14 cellular contexts compared by ENCODE assay signal in genomic region chr3:126567696-126568438, GRCh38. TPM values are rescaled to one million over a fixed set of nuclear protein-coding genes. Genes with fewer than 3 reads are reported as not detected.
DNase-seq lines count a peak whose midpoint lies in the region; ATAC-seq and TF ChIP-seq lines count a peak whose summit lies in the region.
"Had no signal": no experiment of that assay in that cellular context is flagged by ENCODE, and none has a peak within 500 bp of the region (broad histone marks: within the 10 kb centered on the region; RNA-seq: fewer than 3 reads in every experiment).

No MANE protein-coding gene starts in this region.

- in situ Hi-C loops in GM13976 (cut with MboI; ENCODE audit: low sequenced_read_pairs, unreplicated experiment), result no loop called here

- no peak overlapping the region for H3K27ac Mint-ChIP-seq in activated CD8-positive, alpha-beta T cell treated with anti-CD3 and anti-CD28 coated beads, Interleukin-2, amount 10 ng/mL, durations not matched to agents 7 days and 5 days
- no peak overlapping the region for H3K27ac Mint-ChIP-seq in naive thymus-derived CD4-positive, alpha-beta T cell
- no peak overlapping the region for H3K27ac Mint-ChIP-seq in CD8-positive, alpha-beta T cell

- H2BK5ac ChIP-seq in neuronal stem cell (ENCODE audit: low read length), result no peak overlapping the region

- H4K20me1 ChIP-seq in PC-3 (ENCODE audit: low read length), result no peaks in the 10 kb centered on the region

- no peaks in the 10 kb centered on the region for H3K9me3 ChIP-seq in PC-3 (ENCODE audit: low read length)
- peaks cover 2 to 3% of the 10 kb centered on the region in 2 donors for H3K9me3 ChIP-seq in neuronal stem cell (replicated peaks in 1 of 2; ENCODE audit: control insufficient read depth in 2 of 2, insufficient read depth in 1 of 2, low read depth in 1 of 2, low read length in 2 of 2)
- H3K9me3 ChIP-seq in naive thymus-derived CD4-positive, alpha-beta T cell (ENCODE audit: control insufficient read depth in 2 of 3, low read length in 3 of 3), result peaks cover 0 to under 1% (median 0%) of the 10 kb centered on the region in 3 experiments
- H3K9me3 ChIP-seq in CD8-positive, alpha-beta T cell (ENCODE audit: low read length), result no peaks in the 10 kb centered on the region
- H3K9me3 ChIP-seq: Caco-2 had no signal

- H2AFZ ChIP-seq in PC-3 (ENCODE audit: low read length) (no peak overlapping the region), neuronal stem cell (ENCODE audit: low read length) (no peak overlapping the region)

- H3K4me3 ChIP-seq in PC-3 (ENCODE audit: low read length) (no peak overlapping the region), fibroblast of villous mesenchyme (ENCODE audit: low read depth, low read length) (no peak overlapping the region), neuronal stem cell (ENCODE audit: low read length in 2 of 2) (no peak overlapping the region)
- no peak overlapping the region for H3K4me3 ChIP-seq in naive thymus-derived CD4-positive, alpha-beta T cell (ENCODE audit: low read length)
- H3K4me3 ChIP-seq in CD8-positive, alpha-beta T cell (ENCODE audit: low read depth, low read length), result no peak overlapping the region
- H3K4me3 ChIP-seq: GM12878 had no signal

- H3K18ac ChIP-seq in neuronal stem cell (ENCODE audit: low read length), result peak overlapping the region; percentile 5

- no peak overlapping the region for H4K8ac ChIP-seq in neuronal stem cell (ENCODE audit: low read depth, low read length)

- H3K4me2 ChIP-seq in PC-3 (ENCODE audit: low read length), result no peak overlapping the region
- no peak overlapping the region for H3K4me2 ChIP-seq in neuronal stem cell (ENCODE audit: insufficient read depth, low read length, poor library complexity, severe bottlenecking)

- no TSS peak for BruUV-seq in PC-3 (replicated peaks; lab: Mats Ljungman, UMichigan)

- H3K14ac ChIP-seq in neuronal stem cell (ENCODE audit: low read length), result no peak overlapping the region

- no peak overlapping the region for H2BK120ac ChIP-seq in neuronal stem cell (ENCODE audit: low read depth, low read length)

- H3K9me2 ChIP-seq in PC-3 (replicated peaks; ENCODE audit: low read length), result no peaks in the 10 kb centered on the region

- TF ChIP-seq CTCF in GM13976 (IDR thresholded peaks at IDR 0.05; ENCODE audit: borderline replicate concordance, control extremely low read depth, extremely low read depth, insufficient read depth, missing control alignments) (no peak), PC-3 (conservative IDR thresholded peaks at IDR 0.05; ENCODE audit: low read depth, low read length) (0 out of 2 replicates have a peak, but pooled peaks have one; percentile 18), fibroblast of villous mesenchyme (IDR thresholded peaks at IDR 0.05; ENCODE audit: insufficient read depth, low read depth, low read length) (peak; percentile 3)
- TF ChIP-seq CTCF in CD8-positive, alpha-beta T cell (IDR thresholded peaks at IDR 0.05), result no peak

- H3K23ac ChIP-seq in neuronal stem cell (ENCODE audit: low read depth, low read length, poor library complexity), result no peak overlapping the region

- H3K27me3 ChIP-seq in PC-3 (ENCODE audit: low read length), result peaks cover 13% of the 10 kb centered on the region; the same call in 1 of the 2 replicates
- H3K27me3 ChIP-seq in neuronal stem cell (ENCODE audit: control insufficient read depth in 3 of 3, insufficient read depth in 3 of 3, low read depth in 1 of 3, low read length in 3 of 3), result peaks cover 0 to 10% (median 0%) of the 10 kb centered on the region in 3 experiments
- H3K27me3 ChIP-seq in naive thymus-derived CD4-positive, alpha-beta T cell (ENCODE audit: control insufficient read depth in 2 of 2, insufficient read depth in 2 of 2, low read length in 2 of 2), result no peaks in the 10 kb centered on the region
- H3K27me3 ChIP-seq in CD8-positive, alpha-beta T cell (ENCODE audit: insufficient read depth, low read length), result no peaks in the 10 kb centered on the region

- H3K4me1 Mint-ChIP-seq in activated CD8-positive, alpha-beta T cell treated with anti-CD3 and anti-CD28 coated beads, Interleukin-2, amount 10 ng/mL, durations not matched to agents 7 days and 5 days (ENCODE audit: low read depth), result no peaks in the 10 kb centered on the region
- no peaks in the 10 kb centered on the region for H3K4me1 Mint-ChIP-seq in naive thymus-derived CD4-positive, alpha-beta T cell
- no peaks in the 10 kb centered on the region for H3K4me1 Mint-ChIP-seq in CD8-positive, alpha-beta T cell (ENCODE audit: low read depth)

- no peak overlapping the region for H3K4ac ChIP-seq in neuronal stem cell (ENCODE audit: low read length)

- H4K91ac ChIP-seq in neuronal stem cell (ENCODE audit: low read depth, low read length, poor library complexity), result no peak overlapping the region

- DNase-seq in GM13976 (ENCODE audit: low spot score), result peak; percentile 13
- DNase-seq in PC-3, result peak; percentile 13
- DNase-seq in fibroblast of villous mesenchyme (ENCODE audit: low read depth), result no peak
- DNase-seq in neuronal stem cell (ENCODE audit: low spot score), result no peak
- DNase-seq in activated CD8-positive, alpha-beta T cell treated with anti-CD3 and anti-CD28 coated beads, Interleukin-2, amount 10 ng/mL, durations not matched to agents 7 days and 5 days, result no peak
- DNase-seq in naive thymus-derived CD4-positive, alpha-beta T cell, result no peak
- no peak for DNase-seq in CD8-positive, alpha-beta T cell
- DNase-seq in activated CD4-positive, CD25-positive, alpha-beta regulatory T cell treated with anti-CD3 and anti-CD28 coated beads, Interleukin-2, amount 50 U/mL, for 72 hours, result no peak
- DNase-seq: activated CD4-positive, alpha-beta T cell treated with anti-CD3 and anti-CD28 coated beads for 48 hours; activated gamma-delta T cell; NCI-H2081 treated with DMSO at 0.1 percent for 48 hours had no signal

- H3K9ac ChIP-seq in PC-3 (ENCODE audit: low read length), result no peak overlapping the region
- no peak overlapping the region for H3K9ac ChIP-seq in neuronal stem cell (ENCODE audit: low read depth, low read length, poor library complexity)

- H3K27ac ChIP-seq in PC-3 (ENCODE audit: low read length) (no peak overlapping the region), neuronal stem cell (replicated peaks; ENCODE audit: low read length) (no peak overlapping the region)
- no peak overlapping the region for H3K27ac ChIP-seq in naive thymus-derived CD4-positive, alpha-beta T cell (ENCODE audit: low read depth, low read length)
- H3K27ac ChIP-seq in CD8-positive, alpha-beta T cell (ENCODE audit: low read depth, low read length), result no peak overlapping the region

- POLR2A ChIA-PET in PC-3 (lab: Charles Lee; ENCODE audit: unreplicated experiment), result no interaction called here
- POLR2A ChIA-PET in activated CD8-positive, alpha-beta T cell treated with anti-CD3 and anti-CD28 coated beads, Interleukin-2, amount 10 ng/mL, durations not matched to agents 7 days and 5 days (lab: Charles Lee), result no interaction called here
- POLR2A ChIA-PET in naive thymus-derived CD4-positive, alpha-beta T cell (lab: Charles Lee), result no interaction called here
- POLR2A ChIA-PET in CD8-positive, alpha-beta T cell (lab: Charles Lee), result no interaction called here

- H3K36me3 ChIP-seq in PC-3 (ENCODE audit: low read depth, low read length), result no peaks in the 10 kb centered on the region
- H3K36me3 ChIP-seq in neuronal stem cell (replicated peaks in 1 of 2; ENCODE audit: control insufficient read depth in 2 of 2, insufficient read depth in 2 of 2, low read length in 2 of 2), result no peaks in the 10 kb centered on the region
- H3K36me3 ChIP-seq in naive thymus-derived CD4-positive, alpha-beta T cell (ENCODE audit: control insufficient read depth in 2 of 3, insufficient read depth in 3 of 3, low read length in 3 of 3), result no peaks in the 10 kb centered on the region
- no peaks in the 10 kb centered on the region for H3K36me3 ChIP-seq in CD8-positive, alpha-beta T cell (ENCODE audit: insufficient read depth, low read length)

- H2BK15ac ChIP-seq in neuronal stem cell (ENCODE audit: low read length), result no peak overlapping the region

- no peaks in the 10 kb centered on the region for H3K79me1 ChIP-seq in neuronal stem cell (ENCODE audit: low read depth, low read length)

- peaks cover 13% of the 10 kb centered on the region for H3K27me3 Mint-ChIP-seq in activated CD8-positive, alpha-beta T cell treated with anti-CD3 and anti-CD28 coated beads, Interleukin-2, amount 10 ng/mL, durations not matched to agents 7 days and 5 days (ENCODE audit: low read depth)
- H3K27me3 Mint-ChIP-seq in naive thymus-derived CD4-positive, alpha-beta T cell, result peaks cover 12 to 16% (median 14%) of the 10 kb centered on the region in 5 donors
- H3K27me3 Mint-ChIP-seq in CD8-positive, alpha-beta T cell (ENCODE audit: low read depth), result no peaks in the 10 kb centered on the region

- H3K79me2 ChIP-seq in PC-3 (ENCODE audit: low read length), result no peaks in the 10 kb centered on the region

- no peaks in the 10 kb centered on the region for H3K4me1 ChIP-seq in PC-3 (ENCODE audit: insufficient read depth, low read length)
- peaks cover 3 to 12% of the 10 kb centered on the region in 2 donors for H3K4me1 ChIP-seq in neuronal stem cell (ENCODE audit: control insufficient read depth in 2 of 2, insufficient read depth in 1 of 2, low read depth in 1 of 2, low read length in 2 of 2)
- no peaks in the 10 kb centered on the region for H3K4me1 ChIP-seq in naive thymus-derived CD4-positive, alpha-beta T cell (ENCODE audit: control insufficient read depth in 2 of 2, insufficient read depth in 2 of 2, low read length in 2 of 2)
- H3K4me1 ChIP-seq in CD8-positive, alpha-beta T cell (ENCODE audit: insufficient read depth, low read length), result no peaks in the 10 kb centered on the region
- H3K4me1 ChIP-seq: Caco-2 had no signal

- H3F3A ChIP-seq in PC-3 (ENCODE audit: low read length, unreplicated experiment), result no peaks in the 10 kb centered on the region

- WGBS in neuronal stem cell (ENCODE audit: extremely low coverage in 2 of 2, insufficient read length in 2 of 2, insufficient replicate concordance in 1 of 2), 2 donors, result no CpG with 5 or more reads among the region's 10 CpGs

- H3K9me3 Mint-ChIP-seq in activated CD8-positive, alpha-beta T cell treated with anti-CD3 and anti-CD28 coated beads, Interleukin-2, amount 10 ng/mL, durations not matched to agents 7 days and 5 days (ENCODE audit: insufficient read depth), result no peaks in the 10 kb centered on the region
- H3K9me3 Mint-ChIP-seq in naive thymus-derived CD4-positive, alpha-beta T cell, result peaks cover 0 to 8% (median 2%) of the 10 kb centered on the region in 11 donors
- H3K9me3 Mint-ChIP-seq in CD8-positive, alpha-beta T cell, result peaks cover 4% of the 10 kb centered on the region

- H3K4me3 Mint-ChIP-seq in activated CD8-positive, alpha-beta T cell treated with anti-CD3 and anti-CD28 coated beads, Interleukin-2, amount 10 ng/mL, durations not matched to agents 7 days and 5 days, result no peak overlapping the region
- H3K4me3 Mint-ChIP-seq in naive thymus-derived CD4-positive, alpha-beta T cell, result no peak overlapping the region
- no peak overlapping the region for H3K4me3 Mint-ChIP-seq in CD8-positive, alpha-beta T cell

- no peak overlapping the region for H2AK5ac ChIP-seq in neuronal stem cell (ENCODE audit: low read depth, low read length)

- intact Hi-C loops in PC-3 (cut with micrococcal nuclease), result no loop called here
- intact Hi-C loops in naive thymus-derived CD4-positive, alpha-beta T cell (cut with micrococcal nuclease), result no loop called here
- intact Hi-C loops in CD8-positive, alpha-beta T cell (cut with DNase I, micrococcal nuclease), result no loop called here

- peak; percentile 73 for ATAC-seq in PC-3
- no peak for ATAC-seq in activated CD8-positive, alpha-beta T cell treated with anti-CD3 and anti-CD28 coated beads, Interleukin-2, amount 10 ng/mL, durations not matched to agents 7 days and 5 days
- no peak for ATAC-seq in naive thymus-derived CD4-positive, alpha-beta T cell
- no peak for ATAC-seq in CD8-positive, alpha-beta T cell
- ATAC-seq: GM12878 had no signal

- H2BK12ac ChIP-seq in neuronal stem cell (ENCODE audit: low read length), result no peak overlapping the region

- CTCF ChIA-PET in PC-3 (lab: Charles Lee), result no interaction called here
- CTCF ChIA-PET in activated CD8-positive, alpha-beta T cell treated with anti-CD3 and anti-CD28 coated beads, Interleukin-2, amount 10 ng/mL, durations not matched to agents 7 days and 5 days (lab: Charles Lee), result interaction anchor here (0.6 kb wide), 1 partner anchor 430 kb away, joined by 3 read pairs; no protein-coding TSS in a partner anchor
- CTCF ChIA-PET in naive thymus-derived CD4-positive, alpha-beta T cell (lab: Charles Lee), result no interaction called here
- CTCF ChIA-PET in CD8-positive, alpha-beta T cell (lab: Charles Lee), result no interaction called here

- H3K36me3 Mint-ChIP-seq in activated CD8-positive, alpha-beta T cell treated with anti-CD3 and anti-CD28 coated beads, Interleukin-2, amount 10 ng/mL, durations not matched to agents 7 days and 5 days (ENCODE audit: low read depth), result no peaks in the 10 kb centered on the region
- H3K36me3 Mint-ChIP-seq in naive thymus-derived CD4-positive, alpha-beta T cell, result no peaks in the 10 kb centered on the region
- no peaks in the 10 kb centered on the region for H3K36me3 Mint-ChIP-seq in CD8-positive, alpha-beta T cell

RNA-seq across cellular contexts. Expression of gene C3orf22, which starts 9.1 kb away (rescaled TPM):
- not detected in 2 replicates for total RNA-seq in PC-3 (2014; rRNA removed)
- not detected in 2 replicates for total RNA-seq in fibroblast of villous mesenchyme
- polyA plus RNA-seq in neuronal stem cell (2013, experiment 1 of 2), result 0.03 TPM
- polyA plus RNA-seq in neuronal stem cell (2013, experiment 2 of 2), result not detected
- total RNA-seq in activated CD8-positive, alpha-beta T cell treated with anti-CD3 and anti-CD28 coated beads, Interleukin-2, amount 10 ng/mL, durations not matched to agents 7 days and 5 days, result not detected
- total RNA-seq in naive thymus-derived CD4-positive, alpha-beta T cell, result not detected
- polyA plus RNA-seq in naive thymus-derived CD4-positive, alpha-beta T cell, result not detected
- not detected for total RNA-seq in CD8-positive, alpha-beta T cell
- total RNA-seq: bronchial epithelial cell, Caco-2, GM12878 had no signal
- polyA plus RNA-seq: GM12878 had no signal

RNA-seq across cellular contexts. Expression of gene CHST13, which starts 43.9 kb away (rescaled TPM):
- total RNA-seq in PC-3 (2014; rRNA removed) (not detected in 2 replicates), fibroblast of villous mesenchyme (not detected in 2 replicates)
- 1.4 TPM for polyA plus RNA-seq in neuronal stem cell (2013, experiment 1 of 2)
- 1.6 TPM for polyA plus RNA-seq in neuronal stem cell (2013, experiment 2 of 2)
- total RNA-seq in activated CD8-positive, alpha-beta T cell treated with anti-CD3 and anti-CD28 coated beads, Interleukin-2, amount 10 ng/mL, durations not matched to agents 7 days and 5 days, result not detected
- total RNA-seq in naive thymus-derived CD4-positive, alpha-beta T cell, result 1 to 10 TPM in 1 of 5 experiments, under 1 TPM in 3, not detected in 1; 0.21 to 3.8 (median 0.54) TPM
- not detected for polyA plus RNA-seq in naive thymus-derived CD4-positive, alpha-beta T cell
- total RNA-seq in CD8-positive, alpha-beta T cell, result not detected
- total RNA-seq: bronchial epithelial cell, GM12878 had no signal
- polyA plus RNA-seq: GM12878 had no signal

RNA-seq across cellular contexts. Expression of gene UROC1, which starts 50.3 kb away (rescaled TPM):
- not detected in 2 replicates for total RNA-seq in PC-3 (2014; rRNA removed)
- under 0.01 TPM in 1 of 2 replicates, not detected in the other for total RNA-seq in fibroblast of villous mesenchyme
- polyA plus RNA-seq in neuronal stem cell (2013, experiment 1 of 2), result not detected
- 0.03 TPM for polyA plus RNA-seq in neuronal stem cell (2013, experiment 2 of 2)
- total RNA-seq in activated CD8-positive, alpha-beta T cell treated with anti-CD3 and anti-CD28 coated beads, Interleukin-2, amount 10 ng/mL, durations not matched to agents 7 days and 5 days, result under 1 TPM in 1 of 2 experiments, not detected in 1; 0.13 TPM
- not detected for total RNA-seq in naive thymus-derived CD4-positive, alpha-beta T cell
- polyA plus RNA-seq in naive thymus-derived CD4-positive, alpha-beta T cell, result not detected
- not detected for total RNA-seq in CD8-positive, alpha-beta T cell
- total RNA-seq: bronchial epithelial cell, Caco-2, GM12878 had no signal

Comparison
In these comparisons a context has a peak if more than half of its experiments do, and no peak if none do; other contexts are left out.
1. DNase-seq: peak in GM13976 (single experiment) and PC-3 (single experiment); none in fibroblast of villous mesenchyme (single experiment), neuronal stem cell (single experiment), activated CD8-positive, alpha-beta T cell treated with anti-CD3 and anti-CD28 coated beads, Interleukin-2, amount 10 ng/mL, durations not matched to agents 7 days and 5 days (single experiment), naive thymus-derived CD4-positive, alpha-beta T cell (0 of 9), CD8-positive, alpha-beta T cell (0 of 7) and activated CD4-positive, CD25-positive, alpha-beta regulatory T cell treated with anti-CD3 and anti-CD28 coated beads, Interleukin-2, amount 50 U/mL, for 72 hours (single experiment).
2. CTCF ChIP-seq: peak in PC-3 (single experiment) and fibroblast of villous mesenchyme (single experiment); none in GM13976 (single experiment) and CD8-positive, alpha-beta T cell (single experiment).